8 cellular contexts compared by ENCODE assay signal in the genomic region with DNA sequence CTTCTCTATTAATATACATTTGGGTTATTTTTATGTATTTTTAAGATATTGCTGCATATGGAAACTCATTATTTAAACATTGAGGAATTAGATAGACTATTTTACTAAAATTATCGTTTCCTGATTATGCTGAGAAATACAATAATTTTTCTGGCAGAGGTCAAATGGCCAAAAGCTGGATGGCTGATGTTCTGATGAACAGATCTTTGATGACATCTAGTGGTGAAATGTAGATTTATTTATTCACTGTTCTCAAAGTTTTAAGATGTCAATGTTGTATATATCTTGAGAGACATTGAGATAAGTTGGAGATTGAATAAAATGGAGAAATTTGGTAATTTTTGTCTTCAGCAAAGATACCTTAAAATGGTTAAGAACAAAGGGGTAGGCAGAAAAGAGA.
DNase-seq lines count a peak whose midpoint lies in the region; ATAC-seq and TF ChIP-seq lines count a peak whose summit lies in the region.

No MANE protein-coding gene starts in this region.

- no peak overlapping the region for H3K27ac Mint-ChIP-seq in neural crest cell (ENCODE audit: unreplicated experiment)

- H3K27me3 Mint-ChIP-seq in neural crest cell (ENCODE audit: low read depth): no peaks in the 10 kb centered on the region

- TF ChIP-seq CTCF in HFF-Myc (IDR thresholded peaks at IDR 0.05; ENCODE audit: low read depth, low read length, missing control alignments) (peak; percentile 24), neural crest cell (conservative IDR thresholded peaks at IDR 0.05) (peak; percentile 85)

- DNase-seq in G401 (ENCODE audit: low spot score) (peak; percentile 46), HFF-Myc (ENCODE audit: extremely low read depth, low read depth) (peak; percentile 3), NCI-H748 (lab: John Stamatoyannopoulos, UW; ENCODE audit: unreplicated experiment) (peak; percentile 29), dermis microvascular lymphatic vessel endothelial cell (ENCODE audit: low read depth in 2 of 2) (peak; percentile 26 to 33), neural crest cell (ENCODE audit: low read depth, low spot score) (no peak), anterior cingulate cortex (lab: John Stamatoyannopoulos, UW) (no peak)

- in situ Hi-C loops in G401 (cut with HindIII; ENCODE audit: low sequenced_read_pairs): no loop called here

- no peak overlapping the region for H3K4me3 Mint-ChIP-seq in neural crest cell

- no peak overlapping the region for H3K4me3 ChIP-seq in HFF-Myc (replicated peaks; ENCODE audit: low read depth, low read length)

- ATAC-seq in GM19397 (IDR thresholded peaks at IDR 0.05; ENCODE audit: unreplicated experiment) (no peak), GM18505 (IDR thresholded peaks at IDR 0.05; ENCODE audit: unreplicated experiment) (no peak)

- peaks cover 17% of the 10 kb centered on the region for H3K4me1 Mint-ChIP-seq in neural crest cell

- TF ChIP-seq POLR2A in GM18505 (IDR thresholded peaks at IDR 0.05; ENCODE audit: borderline replicate concordance, extremely low read depth, insufficient read depth, insufficient read length): no peak

- no peaks in the 10 kb centered on the region for H3K36me3 Mint-ChIP-seq in neural crest cell (ENCODE audit: low read depth)

- H3K9me3 Mint-ChIP-seq in neural crest cell: no peaks in the 10 kb centered on the region

Comparison
In these comparisons a context has a peak if more than half of its experiments do, and no peak if none do; other contexts are left out.
1. DNase-seq: peak in G401 (single experiment), HFF-Myc (single experiment), NCI-H748 (single experiment) and dermis microvascular lymphatic vessel endothelial cell (2 of 2); none in neural crest cell (single experiment) and anterior cingulate cortex (0 of 58).